ENCODE assay signal across 1 cellular context in the genomic region with DNA sequence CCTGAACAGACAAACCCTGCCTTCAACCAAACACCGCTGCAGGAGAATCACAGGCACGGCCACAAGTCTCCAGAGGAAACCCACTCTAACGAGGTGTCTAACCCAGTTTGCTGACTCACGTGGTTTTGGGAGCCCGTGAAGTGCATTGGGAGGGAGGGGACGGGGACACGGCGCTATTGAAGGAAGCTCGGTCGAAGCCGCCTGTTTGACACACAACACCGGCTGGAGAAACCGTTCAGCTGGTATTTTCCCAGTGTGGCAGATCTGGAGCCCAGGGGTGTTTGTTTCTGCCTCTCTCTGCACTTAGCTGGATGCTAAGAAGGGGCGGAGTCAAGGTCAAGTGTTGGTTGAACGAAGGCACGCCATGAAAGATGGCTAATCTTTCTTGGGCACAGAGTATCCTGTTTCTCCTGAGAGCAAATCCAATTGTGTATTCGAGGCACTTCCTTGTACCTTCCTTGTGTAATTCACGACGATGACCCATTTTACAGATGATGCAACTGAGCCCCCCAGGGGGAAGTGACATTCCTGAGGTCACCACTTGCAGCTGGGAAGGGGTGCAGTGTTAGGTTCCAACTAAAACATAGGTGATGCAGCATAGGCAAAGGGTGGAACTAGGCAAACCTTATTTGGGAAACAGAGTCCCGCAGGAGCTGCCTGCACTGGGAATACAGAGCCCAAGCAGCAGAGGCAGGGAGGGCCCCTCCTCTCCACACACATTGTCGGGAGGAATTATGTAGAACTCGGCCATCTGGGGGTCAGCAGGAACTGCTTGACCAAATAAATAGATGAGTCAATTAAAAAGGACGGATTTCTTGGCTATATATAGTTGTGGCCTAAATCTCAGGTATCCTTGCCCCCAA.
TF ChIP-seq lines count a peak whose summit lies in the region.

No MANE protein-coding gene starts in this region.

TF ChIP-seq in A549, 52 proteins besides CTCF, POLR2A, EP300 and RAD21 (continued from another document):
- TF ChIP-seq, protein P1, sequence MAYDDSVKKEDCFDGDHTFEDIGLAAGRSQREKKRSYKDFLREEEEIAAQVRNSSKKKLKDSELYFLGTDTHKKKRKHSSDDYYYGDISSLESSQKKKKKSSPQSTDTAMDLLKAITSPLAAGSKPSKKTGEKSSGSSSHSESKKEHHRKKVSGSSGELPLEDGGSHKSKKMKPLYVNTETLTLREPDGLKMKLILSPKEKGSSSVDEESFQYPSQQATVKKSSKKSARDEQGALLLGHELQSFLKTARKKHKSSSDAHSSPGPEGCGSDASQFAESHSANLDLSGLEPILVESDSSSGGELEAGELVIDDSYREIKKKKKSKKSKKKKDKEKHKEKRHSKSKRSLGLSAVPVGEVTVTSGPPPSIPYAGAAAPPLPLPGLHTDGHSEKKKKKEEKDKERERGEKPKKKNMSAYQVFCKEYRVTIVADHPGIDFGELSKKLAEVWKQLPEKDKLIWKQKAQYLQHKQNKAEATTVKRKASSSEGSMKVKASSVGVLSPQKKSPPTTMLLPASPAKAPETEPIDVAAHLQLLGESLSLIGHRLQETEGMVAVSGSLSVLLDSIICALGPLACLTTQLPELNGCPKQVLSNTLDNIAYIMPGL (CRISPR knock-in tag; IDR thresholded peaks at IDR 0.05; ENCODE audit: borderline replicate concordance) = no peak
- no peak for TF ChIP-seq EHF (CRISPR knock-in tag; IDR thresholded peaks at IDR 0.05)
- TF ChIP-seq KDM1A (IDR thresholded peaks at IDR 0.05; ENCODE audit: low read depth) = peak; percentile 80
- TF ChIP-seq RNF2 (IDR thresholded peaks at IDR 0.05; ENCODE audit: borderline replicate concordance, low read depth) = no peak
- TF ChIP-seq TP53 (CRISPR knock-in tag; IDR thresholded peaks at IDR 0.05) = no peak
- TF ChIP-seq, protein P2, sequence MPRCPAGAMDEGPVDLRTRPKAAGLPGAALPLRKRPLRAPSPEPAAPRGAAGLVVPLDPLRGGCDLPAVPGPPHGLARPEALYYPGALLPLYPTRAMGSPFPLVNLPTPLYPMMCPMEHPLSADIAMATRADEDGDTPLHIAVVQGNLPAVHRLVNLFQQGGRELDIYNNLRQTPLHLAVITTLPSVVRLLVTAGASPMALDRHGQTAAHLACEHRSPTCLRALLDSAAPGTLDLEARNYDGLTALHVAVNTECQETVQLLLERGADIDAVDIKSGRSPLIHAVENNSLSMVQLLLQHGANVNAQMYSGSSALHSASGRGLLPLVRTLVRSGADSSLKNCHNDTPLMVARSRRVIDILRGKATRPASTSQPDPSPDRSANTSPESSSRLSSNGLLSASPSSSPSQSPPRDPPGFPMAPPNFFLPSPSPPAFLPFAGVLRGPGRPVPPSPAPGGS (IDR thresholded peaks at IDR 0.05) = no peak
- no peak for TF ChIP-seq TFCP2L1 (CRISPR knock-in tag; IDR thresholded peaks at IDR 0.05)
- peak; percentile 23 for TF ChIP-seq MAFK (IDR thresholded peaks at IDR 0.05; ENCODE audit: partially characterized antibody)
